Comparison of ENCODE assay signal across 10 cellular contexts in the genomic region with DNA sequence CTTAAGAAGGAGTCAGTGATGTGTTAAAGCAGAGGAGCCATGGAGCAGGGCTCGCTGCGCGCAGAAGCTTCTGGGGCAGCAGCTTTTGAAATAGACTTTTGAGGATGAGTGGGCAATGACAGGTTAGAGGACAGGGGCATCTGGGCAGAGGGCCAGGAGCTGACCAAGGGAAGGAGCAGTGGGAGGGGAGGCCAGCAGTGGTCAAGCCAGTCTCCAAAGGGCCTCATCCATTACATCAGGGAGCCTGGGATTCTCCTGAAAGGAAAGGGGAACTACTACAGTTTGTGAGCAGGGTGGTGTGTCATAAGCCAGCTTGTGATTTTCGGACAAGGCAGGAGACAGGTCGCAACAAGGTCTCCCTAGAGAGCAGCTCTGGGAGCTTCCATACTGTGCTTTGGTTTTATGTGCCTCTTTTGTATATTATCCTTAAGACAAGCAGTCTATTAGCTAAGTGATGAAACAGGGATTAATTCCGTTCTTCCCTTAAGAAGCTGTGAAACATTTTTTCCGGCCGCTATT. TPM values are rescaled to one million over a fixed set of nuclear protein-coding genes. Genes with fewer than 3 reads are reported as not detected.
A peak's percentile ranks its signal among the peaks of the same experiment; 100 is the strongest.
DNase-seq lines count a peak whose midpoint lies in the region; ATAC-seq and TF ChIP-seq lines count a peak whose summit lies in the region.
"Had no signal": no experiment of that assay in that cellular context is flagged by ENCODE, and none has a peak within 500 bp of the region (broad histone marks: within the 10 kb centered on the region; RNA-seq: fewer than 3 reads in every experiment).

No MANE protein-coding gene starts in this region.

- peaks cover 30% of the 10 kb centered on the region for H3K4me1 Mint-ChIP-seq in MCF 10A (ENCODE audit: insufficient read depth, unreplicated experiment)
- peaks cover 42% of the 10 kb centered on the region for H3K4me1 Mint-ChIP-seq in activated naive CD8-positive, alpha-beta T cell treated with anti-CD3 and anti-CD28 coated beads, Interleukin-2, amount 50 U/mL, for 24 hours

- CTCF ChIA-PET in MCF 10A (lab: Yijun Ruan, JAX) = interaction anchor here (0.6 to 1.3 kb wide), 9 partner anchors 7 to 1597 kb away, joined by 3 to 6 read pairs (median 3); no protein-coding TSS in a partner anchor

- in situ Hi-C loops in transverse colon (cut with MboI; ENCODE audit: low pct_ligation_motif_present in 1 of 4, low pct_unique_long_range_greater_than_20kb in 1 of 4, low sequenced_read_pairs in 3 of 4) = no loop called here

- H3K4me3 ChIP-seq in breast epithelium (no peak overlapping the region), transverse colon (no peak overlapping the region)
- H3K4me3 ChIP-seq: BLaER1 had no signal

- no peak for TF ChIP-seq EP300 in transverse colon (IDR thresholded peaks at IDR 0.05; ENCODE audit: low read depth)

- H3K9me3 ChIP-seq in breast epithelium = no peaks in the 10 kb centered on the region
- H3K9me3 ChIP-seq in transverse colon = no peaks in the 10 kb centered on the region
- H3K9me3 ChIP-seq: BLaER1 had no signal

- H3K36me3 ChIP-seq in breast epithelium (no peaks in the 10 kb centered on the region), transverse colon (no peaks in the 10 kb centered on the region)
- H3K36me3 ChIP-seq: BLaER1 had no signal

- H3K36me3 Mint-ChIP-seq in MCF 10A (ENCODE audit: insufficient read depth, unreplicated experiment) = peaks cover 6% of the 10 kb centered on the region
- H3K36me3 Mint-ChIP-seq in activated naive CD8-positive, alpha-beta T cell treated with anti-CD3 and anti-CD28 coated beads, Interleukin-2, amount 50 U/mL, for 24 hours (ENCODE audit: low read depth) = no peaks in the 10 kb centered on the region

- no peak for ATAC-seq in activated naive CD8-positive, alpha-beta T cell treated with anti-CD3 and anti-CD28 coated beads, Interleukin-2, amount 50 U/mL, for 24 hours
- no peak for ATAC-seq in GM18517 (IDR thresholded peaks at IDR 0.05; ENCODE audit: unreplicated experiment)

- no peaks in the 10 kb centered on the region for H3K4me1 ChIP-seq in breast epithelium
- peaks cover 4 to 51% (median 22%) of the 10 kb centered on the region in 4 donors for H3K4me1 ChIP-seq in transverse colon

- WGBS in transverse colon (ENCODE audit: low coverage in 1 of 2), 2 donors = 85 to 89% methylated on average over 6 to 8 of the region's 8 CpGs

- H3K27me3 Mint-ChIP-seq in MCF 10A (ENCODE audit: insufficient read depth, unreplicated experiment) = no peaks in the 10 kb centered on the region
- H3K27me3 Mint-ChIP-seq in activated naive CD8-positive, alpha-beta T cell treated with anti-CD3 and anti-CD28 coated beads, Interleukin-2, amount 50 U/mL, for 24 hours = peaks cover 4% of the 10 kb centered on the region

- no peaks in the 10 kb centered on the region for H3K9me3 Mint-ChIP-seq in MCF 10A (ENCODE audit: unreplicated experiment)
- H3K9me3 Mint-ChIP-seq in activated naive CD8-positive, alpha-beta T cell treated with anti-CD3 and anti-CD28 coated beads, Interleukin-2, amount 50 U/mL, for 24 hours = no peaks in the 10 kb centered on the region
- H3K9me3 Mint-ChIP-seq: central memory CD8-positive, alpha-beta T cell had no signal

- H3K27ac ChIP-seq in breast epithelium (peak overlapping the region in 1 of 2 donors; percentile 77), transverse colon (peak overlapping the region; percentile 62 to 80 (median 66))
- H3K27ac ChIP-seq: BLaER1 had no signal

- DNase-seq in MCF 10A (ENCODE audit: unreplicated experiment) = no peak
- no peak for DNase-seq in breast epithelium (ENCODE audit: low spot score in 2 of 2)
- no peak for DNase-seq in activated naive CD8-positive, alpha-beta T cell treated with anti-CD3 and anti-CD28 coated beads, Interleukin-2, amount 50 U/mL, for 24 hours
- DNase-seq in kidney glomerular epithelial cell (lab: John Stamatoyannopoulos, UW) = peak; percentile 13
- no peak for DNase-seq in transverse colon
- no peak for DNase-seq in cerebellum (ENCODE audit: low spot score)
- no peak for DNase-seq in inferior parietal cortex (ENCODE audit: extremely low spot score)

- no TSS peak for BruUV-seq in MCF 10A (replicated peaks; lab: Mats Ljungman, UMichigan)

- TF ChIP-seq CTCF in MCF 10A (IDR thresholded peaks at IDR 0.05; ENCODE audit: unreplicated experiment) (no peak), breast epithelium (IDR thresholded peaks at IDR 0.05) (no peak), transverse colon (IDR thresholded peaks at IDR 0.05) (no peak)

- peak overlapping the region; percentile 86 for H3K27ac Mint-ChIP-seq in MCF 10A (ENCODE audit: low read depth, unreplicated experiment)
- peak overlapping the region; percentile 61 for H3K27ac Mint-ChIP-seq in activated naive CD8-positive, alpha-beta T cell treated with anti-CD3 and anti-CD28 coated beads, Interleukin-2, amount 50 U/mL, for 24 hours

- H3K4me3 Mint-ChIP-seq in MCF 10A (ENCODE audit: unreplicated experiment) = no peak overlapping the region
- H3K4me3 Mint-ChIP-seq in activated naive CD8-positive, alpha-beta T cell treated with anti-CD3 and anti-CD28 coated beads, Interleukin-2, amount 50 U/mL, for 24 hours = no peak overlapping the region
- H3K4me3 Mint-ChIP-seq: central memory CD8-positive, alpha-beta T cell had no signal

- TF ChIP-seq POLR2A in breast epithelium (IDR thresholded peaks at IDR 0.05) (no peak), transverse colon (IDR thresholded peaks at IDR 0.05) (no peak)

- POLR2A ChIA-PET in MCF 10A (lab: Yijun Ruan, JAX) = interaction anchor here (0.6 to 1.9 kb wide), 14 partner anchors 8 to 145 kb away, joined by 3 to 12 read pairs (median 4); partner anchors contain the start of gene VPS13C

- H3K27me3 ChIP-seq in breast epithelium (no peaks in the 10 kb centered on the region), transverse colon (no peaks in the 10 kb centered on the region)
- H3K27me3 ChIP-seq: BLaER1 had no signal

- intact Hi-C loops in MCF 10A (cut with micrococcal nuclease) (no loop called here), breast epithelium (cut with DNase I; ENCODE audit: low total_unique reads) (no loop called here), transverse colon (cut with DNase I; ENCODE audit: low total_unique reads) (no loop called here)

RNA-seq across cellular contexts. Expression of gene C2CD4B, which starts 46.6 kb away (rescaled TPM):
- total RNA-seq in MCF 10A (2022) = not detected in 2 replicates
- total RNA-seq in breast epithelium = 1 to 10 TPM in 1 of 3 donors, under 1 TPM in 2; 0.96 to 2.5 (median 0.98) TPM
- total RNA-seq in transverse colon = 10 to 100 TPM in 1 of 4 donors, 1 to 10 TPM in 2, not detected in 1; 2.5 to 29.9 (median 2.7) TPM
- total RNA-seq in cerebellum = 2.0 TPM

RNA-seq across cellular contexts. Expression of gene C2CD4A, which starts 51.7 kb away (rescaled TPM):
- total RNA-seq in MCF 10A (2022) (0.16 TPM in 1 of 2 replicates, not detected in the other), breast epithelium (under 1 TPM in 1 of 3 donors, not detected in 2; 0.66 TPM), transverse colon (1 to 10 TPM in 1 of 4 donors, under 1 TPM in 3; 0.14 to 2.8 (median 0.77) TPM), cerebellum (0.73 TPM)

RNA-seq across cellular contexts. Expression of gene VPS13C, which starts 58.3 kb away (rescaled TPM):
- total RNA-seq in MCF 10A (2022) = 47.4 and 58.7 TPM in 2 replicates
- 100 to 1,000 TPM in 2 of 3 donors, 10 to 100 TPM in 1; 94.4 to 140 (median 117) TPM for total RNA-seq in breast epithelium
- total RNA-seq in transverse colon = 100 to 1,000 TPM in 1 of 4 donors, 10 to 100 TPM in 3; 48.3 to 105 (median 73.2) TPM
- 150 TPM for total RNA-seq in cerebellum
